Comparison of ENCODE assay signal across 1 cellular context in genomic region chr10:87092861-87093460, GRCh38.
TF ChIP-seq lines count a peak whose summit lies in the region.

No MANE protein-coding gene starts in this region.

TF ChIP-seq in HepG2, 621 proteins besides CTCF, POLR2A, EP300 and RAD21 (continued from another document and continues in another):
- TF ChIP-seq SNAPC4 (CRISPR knock-in tag; IDR thresholded peaks at IDR 0.05): peak; percentile 88
- no peak for TF ChIP-seq RFX5 (IDR thresholded peaks at IDR 0.05; ENCODE audit: low read depth, low read length)
- no peak for TF ChIP-seq KIAA2018 (CRISPR knock-in tag; IDR thresholded peaks at IDR 0.05; ENCODE audit: borderline replicate concordance)
- no peak for TF ChIP-seq ZNF605 (CRISPR knock-in tag; IDR thresholded peaks at IDR 0.05)
- no peak; the same call in 1 of the 2 replicates for TF ChIP-seq HMG20A (CRISPR knock-in tag; IDR thresholded peaks at IDR 0.05; ENCODE audit: borderline replicate concordance)
- peak; percentile 63; the same call in 1 of the 2 replicates for TF ChIP-seq ZNF772 (CRISPR knock-in tag; IDR thresholded peaks at IDR 0.05)
- TF ChIP-seq MXI1 (IDR thresholded peaks at IDR 0.05; ENCODE audit: borderline replicate concordance, low read depth, low read length): peak; percentile 32; the same call in 1 of the 3 replicates
- TF ChIP-seq MYPOP (CRISPR knock-in tag; IDR thresholded peaks at IDR 0.05): peak; percentile 16; the same call in 1 of the 2 replicates
- no peak for TF ChIP-seq ZNF446 (CRISPR knock-in tag; IDR thresholded peaks at IDR 0.05)
- TF ChIP-seq CREB1 (IDR thresholded peaks at IDR 0.05): no peak
- 0 out of 2 replicates have a peak, but pooled peaks have one; percentile 27 for TF ChIP-seq CREB1 (CRISPR knock-in tag; IDR thresholded peaks at IDR 0.05)
- no peak for TF ChIP-seq ZNF335 (CRISPR knock-in tag; IDR thresholded peaks at IDR 0.05)
- TF ChIP-seq PHF5A (CRISPR knock-in tag; IDR thresholded peaks at IDR 0.05; ENCODE audit: low read depth, unreplicated experiment): no peak
- TF ChIP-seq ARID5B (CRISPR knock-in tag; IDR thresholded peaks at IDR 0.05): peak; percentile 55
- TF ChIP-seq ZNF609 (CRISPR knock-in tag; IDR thresholded peaks at IDR 0.05; ENCODE audit: borderline replicate concordance): peak; percentile 67; the same call in 1 of the 2 replicates
- TF ChIP-seq MED13 (CRISPR knock-in tag; IDR thresholded peaks at IDR 0.05): no peak
- peak; percentile 72 for TF ChIP-seq CREM (IDR thresholded peaks at IDR 0.05)
- TF ChIP-seq CREM (CRISPR knock-in tag; IDR thresholded peaks at IDR 0.05): no peak
- no peak for TF ChIP-seq ZNF180 (CRISPR knock-in tag; IDR thresholded peaks at IDR 0.05; ENCODE audit: borderline replicate concordance, low read depth)
- TF ChIP-seq ZNF510 (CRISPR knock-in tag; IDR thresholded peaks at IDR 0.05; ENCODE audit: low read depth): no peak
- peak; percentile 23; the same call in 1 of the 2 replicates for TF ChIP-seq NR2F2 (IDR thresholded peaks at IDR 0.05; ENCODE audit: borderline replicate concordance, low read depth)
- TF ChIP-seq ZNF512 (CRISPR knock-in tag; IDR thresholded peaks at IDR 0.05): no peak
- no peak for TF ChIP-seq CBFB (CRISPR knock-in tag; IDR thresholded peaks at IDR 0.05)
- TF ChIP-seq ZNF232 (CRISPR knock-in tag; IDR thresholded peaks at IDR 0.05; ENCODE audit: borderline replicate concordance): no peak
- TF ChIP-seq TBX3 (IDR thresholded peaks at IDR 0.05; ENCODE audit: borderline replicate concordance): no peak
- TF ChIP-seq ZBTB33 (CRISPR knock-in tag; IDR thresholded peaks at IDR 0.05): no peak
